1 cellular context compared by ENCODE assay signal in the genomic region with DNA sequence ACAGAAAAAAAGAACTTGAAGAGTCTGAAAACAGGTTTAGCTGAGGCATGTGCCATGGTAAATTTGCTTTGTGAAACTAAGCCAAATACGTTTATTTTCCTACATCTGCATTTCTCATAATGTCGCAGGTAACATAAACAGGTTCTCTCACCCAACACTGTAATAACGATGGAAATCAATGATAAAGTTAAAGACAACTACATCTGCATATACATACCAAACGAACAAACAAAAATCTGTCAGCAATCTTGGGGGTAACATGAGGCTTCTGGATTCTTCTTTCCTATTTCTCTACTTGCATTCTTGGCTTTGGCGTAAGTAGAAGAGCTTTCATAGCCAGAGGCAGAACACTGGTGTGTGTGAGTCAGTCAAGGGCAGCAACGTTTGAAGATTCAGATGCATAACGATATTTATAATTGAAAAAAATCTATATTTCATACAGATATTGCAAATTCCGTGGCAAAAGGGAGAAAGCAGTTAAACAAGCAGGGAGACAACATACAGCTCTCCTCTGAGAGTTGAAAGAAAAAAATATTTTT.
TF ChIP-seq lines count a peak whose summit lies in the region.

No MANE protein-coding gene starts in this region.

TF ChIP-seq in IMR-90, 13 proteins besides CTCF, POLR2A, EP300 and RAD21:
- no peak for TF ChIP-seq MAFK (IDR thresholded peaks at IDR 0.05; ENCODE audit: low read depth, low read length)
- no peak for TF ChIP-seq FOS (IDR thresholded peaks at IDR 0.05; ENCODE audit: low read depth, low read length)
- no peak for TF ChIP-seq NFE2L2 (IDR thresholded peaks at IDR 0.05; ENCODE audit: low read depth, low read length)
- TF ChIP-seq RCOR1 (IDR thresholded peaks at IDR 0.05; ENCODE audit: insufficient replicate concordance, low read length), result no peak
- TF ChIP-seq SMC3 (IDR thresholded peaks at IDR 0.05; ENCODE audit: low read depth, low read length), result no peak
- no peak for TF ChIP-seq CHD1 (IDR thresholded peaks at IDR 0.05; ENCODE audit: low read depth, low read length)
- TF ChIP-seq ELK1 (IDR thresholded peaks at IDR 0.05; ENCODE audit: borderline replicate concordance, low read depth, low read length), result no peak
- TF ChIP-seq MAZ (IDR thresholded peaks at IDR 0.05; ENCODE audit: borderline replicate concordance, low read depth, low read length), result no peak
- TF ChIP-seq CEBPB (IDR thresholded peaks at IDR 0.05; ENCODE audit: low read depth, low read length), result no peak
- no peak for TF ChIP-seq MXI1 (IDR thresholded peaks at IDR 0.05; ENCODE audit: borderline replicate concordance, low read depth, low read length)
- no peak for TF ChIP-seq RFX5 (IDR thresholded peaks at IDR 0.05; ENCODE audit: low read depth, low read length)
- no peak for TF ChIP-seq USF2 (IDR thresholded peaks at IDR 0.05; ENCODE audit: low read depth, low read length)
- no peak for TF ChIP-seq BHLHE40 (IDR thresholded peaks at IDR 0.05; ENCODE audit: low read depth, low read length)
